ENCODE assay signal across 7 cellular contexts in genomic region chr14:24245350-24245749, GRCh38. TPM values are rescaled to one million over a fixed set of nuclear protein-coding genes. Genes with fewer than 3 reads are reported as not detected.
A peak's percentile ranks its signal among the peaks of the same experiment; 100 is the strongest.
DNase-seq lines count a peak whose midpoint lies in the region; ATAC-seq and TF ChIP-seq lines count a peak whose summit lies in the region.
"Not testable (repeated sequence)": the region's sequence is repeated elsewhere in the genome, so short reads cannot be mapped to it uniquely, and the experiment has no call there.
"Had no signal": no experiment of that assay in that cellular context is flagged by ENCODE, and none has a peak within 500 bp of the region (broad histone marks: within the 10 kb centered on the region; RNA-seq: fewer than 3 reads in every experiment).

No MANE protein-coding gene starts in this region.

- not testable (repeated sequence) for H3K27me3 Mint-ChIP-seq in CD4-positive, CD25-positive, alpha-beta regulatory T cell; T-helper 17 cell; activated T-helper 1 cell treated with anti-CD3 and anti-CD28 coated beads, Interleukin-12 subunit alpha, Interleukin-12 subunit beta, Interleukin-2, Interleukin-4 antibody, amounts not matched to agents 30 ng/mL and 10 ng/mL and 1 ng/mL, durations not matched to agents 14 hours and 24 hours and 36 hours (ENCODE audit: insufficient read depth)

- TF ChIP-seq EP300 in transverse colon (IDR thresholded peaks at IDR 0.05; ENCODE audit: low read depth) = not testable (repeated sequence)

- not testable (repeated sequence) for H3K27ac ChIP-seq in CD4-positive, CD25-positive, alpha-beta regulatory T cell (ENCODE audit: insufficient read depth, low read length, poor library complexity, severe bottlenecking); coronary artery; transverse colon

- not testable (repeated sequence) for TF ChIP-seq POLR2A in transverse colon (IDR thresholded peaks at IDR 0.05)

- H3K4me1 Mint-ChIP-seq in CD4-positive, CD25-positive, alpha-beta regulatory T cell = peaks cover 5 to 50% (median 30%) of the 10 kb centered on the region in 4 donors
- H3K4me1 Mint-ChIP-seq in T-helper 17 cell = peaks cover 34% of the 10 kb centered on the region
- H3K4me1 Mint-ChIP-seq in activated T-helper 1 cell treated with anti-CD3 and anti-CD28 coated beads, Interleukin-12 subunit alpha, Interleukin-12 subunit beta, Interleukin-2, Interleukin-4 antibody, amounts not matched to agents 30 ng/mL and 10 ng/mL and 1 ng/mL, durations not matched to agents 14 hours and 24 hours and 36 hours (ENCODE audit: low read depth) = peaks cover 57% of the 10 kb centered on the region

- intact Hi-C loops in activated T-helper 1 cell treated with anti-CD3 and anti-CD28 coated beads, Interleukin-12 subunit alpha, Interleukin-12 subunit beta, Interleukin-2, Interleukin-4 antibody, amounts not matched to agents 30 ng/mL and 10 ng/mL and 1 ng/mL, durations not matched to agents 14 hours and 24 hours and 36 hours (cut with micrococcal nuclease); transverse colon (cut with DNase I; ENCODE audit: low total_unique reads): not testable (repeated sequence)

- not testable (repeated sequence) for TF ChIP-seq CTCF in coronary artery (IDR thresholded peaks at IDR 0.05); transverse colon (IDR thresholded peaks at IDR 0.05)

- H3K27me3 ChIP-seq in CD4-positive, CD25-positive, alpha-beta regulatory T cell (ENCODE audit: control insufficient read depth, insufficient read depth, low read length); transverse colon: not testable (repeated sequence)

- H3K9me3 Mint-ChIP-seq in CD4-positive, CD25-positive, alpha-beta regulatory T cell; activated T-helper 1 cell treated with anti-CD3 and anti-CD28 coated beads, Interleukin-12 subunit alpha, Interleukin-12 subunit beta, Interleukin-2, Interleukin-4 antibody, amounts not matched to agents 30 ng/mL and 10 ng/mL and 1 ng/mL, durations not matched to agents 14 hours and 24 hours and 36 hours: not testable (repeated sequence)

- not testable (repeated sequence) for DNase-seq in CD4-positive, CD25-positive, alpha-beta regulatory T cell; T-helper 17 cell; activated T-helper 1 cell treated with anti-CD3 and anti-CD28 coated beads, Interleukin-12 subunit alpha, Interleukin-12 subunit beta, Interleukin-2, Interleukin-4 antibody, amounts not matched to agents 30 ng/mL and 10 ng/mL and 1 ng/mL, durations not matched to agents 14 hours and 24 hours and 36 hours (ENCODE audit: low spot score)
- DNase-seq in coronary artery (ENCODE audit: low spot score) (peak; percentile 54), mesenteric fat pad (ENCODE audit: low spot score) (peak; percentile 55), transverse colon (peak; percentile 4)

- 80 to 95% methylated on average over 1 to 11 of the region's 11 CpGs for WGBS in transverse colon (ENCODE audit: low coverage in 1 of 2), 2 donors

- not testable (repeated sequence) for H3K36me3 Mint-ChIP-seq in CD4-positive, CD25-positive, alpha-beta regulatory T cell; T-helper 17 cell (ENCODE audit: low read depth)
- peaks cover 25% of the 10 kb centered on the region for H3K36me3 Mint-ChIP-seq in activated T-helper 1 cell treated with anti-CD3 and anti-CD28 coated beads, Interleukin-12 subunit alpha, Interleukin-12 subunit beta, Interleukin-2, Interleukin-4 antibody, amounts not matched to agents 30 ng/mL and 10 ng/mL and 1 ng/mL, durations not matched to agents 14 hours and 24 hours and 36 hours (ENCODE audit: low read depth)

- peaks cover 44% of the 10 kb centered on the region for H3K4me1 ChIP-seq in CD4-positive, CD25-positive, alpha-beta regulatory T cell (ENCODE audit: control insufficient read depth, insufficient read depth, low read length, poor library complexity, severe bottlenecking)
- peaks cover 17 to 24% (median 22%) of the 10 kb centered on the region in 4 donors for H3K4me1 ChIP-seq in transverse colon

- peak overlapping the region in 2 of 3 donors; percentile 78 to 84 for H3K27ac Mint-ChIP-seq in CD4-positive, CD25-positive, alpha-beta regulatory T cell
- H3K27ac Mint-ChIP-seq in T-helper 17 cell = peak overlapping the region; percentile 79
- H3K27ac Mint-ChIP-seq in activated T-helper 1 cell treated with anti-CD3 and anti-CD28 coated beads, Interleukin-12 subunit alpha, Interleukin-12 subunit beta, Interleukin-2, Interleukin-4 antibody, amounts not matched to agents 30 ng/mL and 10 ng/mL and 1 ng/mL, durations not matched to agents 14 hours and 24 hours and 36 hours = not testable (repeated sequence)

- H3K36me3 ChIP-seq in CD4-positive, CD25-positive, alpha-beta regulatory T cell (ENCODE audit: control insufficient read depth, insufficient read depth, low read length); transverse colon: not testable (repeated sequence)

- ATAC-seq in CD4-positive, CD25-positive, alpha-beta regulatory T cell (ENCODE audit: low read depth in 2 of 2); T-helper 17 cell: not testable (repeated sequence)

- H3K4me3 ChIP-seq in CD4-positive, CD25-positive, alpha-beta regulatory T cell (ENCODE audit: low read depth, low read length); coronary artery; transverse colon: not testable (repeated sequence)

- in situ Hi-C loops in transverse colon (cut with MboI; ENCODE audit: low pct_ligation_motif_present in 1 of 4, low pct_unique_long_range_greater_than_20kb in 1 of 4, low sequenced_read_pairs in 3 of 4) = loop anchor here (5.0 to 25.0 kb wide), 3 partner anchors 47 to 192 kb away; partner anchors contain the start of genes CBLN3 (in 3 of the 4), KHNYN (in 3 of the 4) and SDR39U1 (in 3 of the 4)

- H3K4me3 Mint-ChIP-seq in CD4-positive, CD25-positive, alpha-beta regulatory T cell = peak overlapping the region in 2 of 4 donors; percentile 77 to 88
- not testable (repeated sequence) for H3K4me3 Mint-ChIP-seq in T-helper 17 cell
- H3K4me3 Mint-ChIP-seq in activated T-helper 1 cell treated with anti-CD3 and anti-CD28 coated beads, Interleukin-12 subunit alpha, Interleukin-12 subunit beta, Interleukin-2, Interleukin-4 antibody, amounts not matched to agents 30 ng/mL and 10 ng/mL and 1 ng/mL, durations not matched to agents 14 hours and 24 hours and 36 hours = peak overlapping the region; percentile 29

- H3K9me3 ChIP-seq in CD4-positive, CD25-positive, alpha-beta regulatory T cell (ENCODE audit: control insufficient read depth in 2 of 2, low read length in 2 of 2); T-helper 17 cell (ENCODE audit: control insufficient read depth, low read length, poor library complexity, severe bottlenecking); transverse colon: not testable (repeated sequence)

RNA-seq across cellular contexts. Expression of gene TINF2, which starts 2.9 kb away (rescaled TPM):
- 169 TPM for total RNA-seq in CD4-positive, CD25-positive, alpha-beta regulatory T cell
- polyA plus RNA-seq in CD4-positive, CD25-positive, alpha-beta regulatory T cell = 100 to 1,000 TPM; 216 to 242 (median 223) TPM
- 100 to 1,000 TPM; 106 to 107 TPM for total RNA-seq in T-helper 17 cell
- total RNA-seq in activated T-helper 1 cell treated with anti-CD3 and anti-CD28 coated beads, Interleukin-12 subunit alpha, Interleukin-12 subunit beta, Interleukin-2, Interleukin-4 antibody, amounts not matched to agents 30 ng/mL and 10 ng/mL and 1 ng/mL, durations not matched to agents 14 hours and 24 hours and 36 hours = 90.9 and 95.9 TPM in 2 replicates
- total RNA-seq in mesenteric fat pad = 73.3 TPM
- total RNA-seq in transverse colon = 100 to 1,000 TPM in 1 of 4 donors, 10 to 100 TPM in 3; 26.9 to 120 (median 42.2) TPM

RNA-seq across cellular contexts. Expression of gene GMPR2, which starts 12.6 kb away (rescaled TPM):
- 49.0 TPM for total RNA-seq in CD4-positive, CD25-positive, alpha-beta regulatory T cell
- polyA plus RNA-seq in CD4-positive, CD25-positive, alpha-beta regulatory T cell = 100 to 1,000 TPM in 3 of 4 donors, 10 to 100 TPM in 1; 95.5 to 117 (median 112) TPM
- 10 to 100 TPM; 37.0 to 44.0 TPM for total RNA-seq in T-helper 17 cell
- 40.8 and 41.4 TPM in 2 replicates for total RNA-seq in activated T-helper 1 cell treated with anti-CD3 and anti-CD28 coated beads, Interleukin-12 subunit alpha, Interleukin-12 subunit beta, Interleukin-2, Interleukin-4 antibody, amounts not matched to agents 30 ng/mL and 10 ng/mL and 1 ng/mL, durations not matched to agents 14 hours and 24 hours and 36 hours
- 46.5 TPM for total RNA-seq in mesenteric fat pad
- 10 to 100 TPM in 3 of 4 donors, 1 to 10 TPM in 1; 4.2 to 72.5 (median 46.3) TPM for total RNA-seq in transverse colon

RNA-seq across cellular contexts. Expression of gene NEDD8, which starts 13.2 kb away (rescaled TPM):
- total RNA-seq in CD4-positive, CD25-positive, alpha-beta regulatory T cell = 89.1 TPM
- 100 to 1,000 TPM; 334 to 440 (median 349) TPM for polyA plus RNA-seq in CD4-positive, CD25-positive, alpha-beta regulatory T cell
- total RNA-seq in T-helper 17 cell = 10 to 100 TPM; 90.0 to 99.5 TPM
- total RNA-seq in activated T-helper 1 cell treated with anti-CD3 and anti-CD28 coated beads, Interleukin-12 subunit alpha, Interleukin-12 subunit beta, Interleukin-2, Interleukin-4 antibody, amounts not matched to agents 30 ng/mL and 10 ng/mL and 1 ng/mL, durations not matched to agents 14 hours and 24 hours and 36 hours = 177 and 185 TPM in 2 replicates
- 169 TPM for total RNA-seq in mesenteric fat pad
- total RNA-seq in transverse colon = 100 to 1,000 TPM in 1 of 4 donors, 10 to 100 TPM in 3; 42.2 to 113 (median 69.9) TPM

RNA-seq across cellular contexts. Expression of gene TGM1, which starts 17.6 kb away (rescaled TPM):
- total RNA-seq in CD4-positive, CD25-positive, alpha-beta regulatory T cell = 4.0 TPM
- not detected for polyA plus RNA-seq in CD4-positive, CD25-positive, alpha-beta regulatory T cell
- 1 to 10 TPM; 3.4 to 4.3 TPM for total RNA-seq in T-helper 17 cell
- total RNA-seq in activated T-helper 1 cell treated with anti-CD3 and anti-CD28 coated beads, Interleukin-12 subunit alpha, Interleukin-12 subunit beta, Interleukin-2, Interleukin-4 antibody, amounts not matched to agents 30 ng/mL and 10 ng/mL and 1 ng/mL, durations not matched to agents 14 hours and 24 hours and 36 hours = 4.1 and 4.8 TPM in 2 replicates
- total RNA-seq in mesenteric fat pad = 0.77 TPM
- 10 to 100 TPM in 1 of 4 donors, 1 to 10 TPM in 2, not detected in 1; 1.4 to 96.5 (median 2.2) TPM for total RNA-seq in transverse colon
- polyA plus RNA-seq: IgD-negative memory B cell had no signal

RNA-seq across cellular contexts. Expression of gene RABGGTA, which starts 26.0 kb away (rescaled TPM):
- 78.6 TPM for total RNA-seq in CD4-positive, CD25-positive, alpha-beta regulatory T cell
- 10 to 100 TPM; 25.1 to 40.4 (median 30.3) TPM for polyA plus RNA-seq in CD4-positive, CD25-positive, alpha-beta regulatory T cell
- total RNA-seq in T-helper 17 cell = 10 to 100 TPM; 54.4 to 72.1 TPM
- 52.2 and 54.4 TPM in 2 replicates for total RNA-seq in activated T-helper 1 cell treated with anti-CD3 and anti-CD28 coated beads, Interleukin-12 subunit alpha, Interleukin-12 subunit beta, Interleukin-2, Interleukin-4 antibody, amounts not matched to agents 30 ng/mL and 10 ng/mL and 1 ng/mL, durations not matched to agents 14 hours and 24 hours and 36 hours
- total RNA-seq in mesenteric fat pad = 17.0 TPM
- total RNA-seq in transverse colon = 100 to 1,000 TPM in 1 of 4 donors, 10 to 100 TPM in 3; 47.3 to 227 (median 53.0) TPM
